ENCODE assay signal across 7 cellular contexts in the genomic region with DNA sequence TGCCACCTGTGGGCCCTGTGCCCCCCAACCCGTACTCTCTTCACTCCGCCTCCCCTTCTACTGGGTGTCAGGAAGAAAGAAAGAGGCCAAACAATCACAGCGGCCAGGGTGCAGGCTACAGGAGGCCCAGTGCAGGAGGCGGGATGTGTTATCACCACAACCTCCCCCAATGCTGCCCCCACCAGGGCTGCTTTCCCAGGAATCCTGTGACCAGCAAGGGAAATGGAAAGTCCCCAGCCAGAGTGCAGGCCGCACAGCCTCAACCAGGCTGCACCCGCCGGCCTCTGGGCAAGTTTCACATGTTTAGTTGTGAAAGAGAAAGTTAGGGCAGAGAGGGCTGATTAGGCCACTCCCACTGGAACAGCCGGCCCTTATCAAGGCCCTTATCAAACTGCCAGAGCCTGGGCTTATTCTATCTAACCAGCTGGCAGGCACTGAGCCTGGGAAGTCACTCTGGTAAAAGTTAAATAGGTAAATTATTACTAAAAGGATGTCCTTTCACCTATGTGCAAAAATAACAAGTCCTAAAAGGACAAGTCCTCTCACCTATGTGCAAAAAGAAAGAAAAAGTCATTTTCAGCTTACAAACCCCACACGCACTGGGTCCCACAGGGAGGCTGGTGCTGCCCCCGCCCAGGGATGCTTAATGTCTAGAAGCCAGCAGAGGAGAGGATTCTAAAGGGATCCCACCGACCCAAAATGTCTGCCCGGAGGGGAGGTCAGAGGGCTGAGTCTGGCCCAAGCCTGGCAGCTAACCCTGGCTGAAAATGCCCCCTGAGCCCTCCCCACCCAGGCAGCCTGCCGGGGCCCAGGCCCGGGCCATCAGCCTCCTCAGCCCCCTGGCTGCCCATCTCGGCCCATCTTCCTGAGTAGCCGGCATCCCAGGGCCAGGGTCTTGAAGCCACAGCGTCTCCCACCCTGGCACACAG. TPM values are rescaled to one million over a fixed set of nuclear protein-coding genes. Genes with fewer than 3 reads are reported as not detected.
DNase-seq lines count a peak whose midpoint lies in the region; ATAC-seq and TF ChIP-seq lines count a peak whose summit lies in the region.

No MANE protein-coding gene starts in this region.

- peak overlapping the region; percentile 62 for H3K4me3 Mint-ChIP-seq in activated naive CD8-positive, alpha-beta T cell

- H3K9me3 ChIP-seq in Panc1 (ENCODE audit: control insufficient read depth, insufficient read depth, low read depth, low read length) = no peaks in the 10 kb centered on the region

- CTCF ChIA-PET in Panc1 (lab: Charles Lee) = interaction anchor here (0.6 to 2.2 kb wide), 2 partner anchors 78 to 79 kb away, joined by 3 to 7 read pairs; no protein-coding TSS in a partner anchor

- no peaks in the 10 kb centered on the region for H3K36me3 ChIP-seq in Panc1 (ENCODE audit: control insufficient read depth, insufficient read depth, low read length)

- peak overlapping the region in 1 of 2 experiments; percentile 19; a peak in 3 of 4 replicates for H3K4me3 ChIP-seq in Panc1 (ENCODE audit: low read depth in 2 of 2, low read length in 2 of 2)

- BruUV-seq in Panc1 (replicated peaks; lab: Mats Ljungman, UMichigan) = no TSS peak

- no peaks in the 10 kb centered on the region for H3K27me3 ChIP-seq in Panc1 (ENCODE audit: control insufficient read depth, insufficient read depth, low read length)

- in situ Hi-C loops in Panc1 (cut with HindIII; ENCODE audit: low pct_unique_long_range_greater_than_20kb, low sequenced_read_pairs) = no loop called here

- ATAC-seq in GM18520 (IDR thresholded peaks at IDR 0.05; ENCODE audit: unreplicated experiment) = peak; percentile 59
- ATAC-seq in HG02852 (IDR thresholded peaks at IDR 0.05; ENCODE audit: unreplicated experiment) = peak; percentile 87
- peak; percentile 78 for ATAC-seq in Panc1

- peak overlapping the region; percentile 88 for H3K27ac ChIP-seq in Panc1 (ENCODE audit: low read length)

- intact Hi-C loops in Panc1 (cut with micrococcal nuclease; ENCODE audit: unreplicated experiment) = no loop called here

- POLR2A ChIA-PET in Panc1 (lab: Charles Lee) = interaction anchor here (0.5 to 0.7 kb wide), 2 partner anchors 40 to 102 kb away, joined by 3 read pairs; no protein-coding TSS in a partner anchor

- no peaks in the 10 kb centered on the region for H3K36me3 Mint-ChIP-seq in activated naive CD8-positive, alpha-beta T cell

- peak overlapping the region; percentile 68 for H3K27ac Mint-ChIP-seq in activated naive CD8-positive, alpha-beta T cell

- peaks cover 45% of the 10 kb centered on the region for H3K4me1 Mint-ChIP-seq in activated naive CD8-positive, alpha-beta T cell (ENCODE audit: low read depth)

- TF ChIP-seq CTCF in Panc1 (IDR thresholded peaks at IDR 0.05) = no peak

- no peaks in the 10 kb centered on the region for H3K27me3 Mint-ChIP-seq in activated naive CD8-positive, alpha-beta T cell

- H3K4me1 ChIP-seq in Panc1 (ENCODE audit: control insufficient read depth, insufficient read depth, low read length) = peaks cover 59% of the 10 kb centered on the region

- no peaks in the 10 kb centered on the region for H3K9me3 Mint-ChIP-seq in activated naive CD8-positive, alpha-beta T cell (ENCODE audit: low read depth)

- no peak for DNase-seq in Panc1 (ENCODE audit: low read depth, low spot score)
- peak; percentile 79 for DNase-seq in hepatic stellate cell (ENCODE audit: low spot score)
- peak; percentile 23 to 49 (median 39) for DNase-seq in stimulated activated CD4-positive, alpha-beta T cell treated with anti-CD3 and anti-CD28 coated beads, Interleukin-12 subunit alpha, Interleukin-12 subunit beta, amount 100 ng/mL, for 48 hours (ENCODE audit: low read depth in 2 of 3, low spot score in 1 of 3)
- no peak for DNase-seq in SHP77 (lab: John Stamatoyannopoulos, UW)

RNA-seq across cellular contexts. Expression of a gene that starts 33.7 kb away (rescaled TPM):
- total RNA-seq in Panc1 (2021; ENCODE audit: unreplicated experiment) = 120 TPM
- polyA plus RNA-seq in Panc1 (2012; ENCODE audit: insufficient read length) = 194 TPM

RNA-seq across cellular contexts. Expression of a gene that starts 59.9 kb away (rescaled TPM):
- 11.1 TPM for total RNA-seq in Panc1 (2021; ENCODE audit: unreplicated experiment)
- 18.8 TPM for polyA plus RNA-seq in Panc1 (2012; ENCODE audit: insufficient read length)

Comparison
In these comparisons a context has a peak if more than half of its experiments do, and no peak if none do; other contexts are left out.
1. DNase-seq: peak in hepatic stellate cell (single experiment) and stimulated activated CD4-positive, alpha-beta T cell treated with anti-CD3 and anti-CD28 coated beads, Interleukin-12 subunit alpha, Interleukin-12 subunit beta, amount 100 ng/mL, for 48 hours (3 of 3); none in Panc1 (single experiment) and SHP77 (0 of 2).
2. Peak in every context shown above with its lines, with median percentiles within 50 percentile points of each other: ATAC-seq.